In genomic region chr16:30351586-30352419, GRCh38 we compare ENCODE assay signal across 11 cellular contexts. TPM values are rescaled to one million over a fixed set of nuclear protein-coding genes. Genes with fewer than 3 reads are reported as not detected.
DNase-seq lines count a peak whose midpoint lies in the region; ATAC-seq and TF ChIP-seq lines count a peak whose summit lies in the region.
"Had no signal": no experiment of that assay in that cellular context is flagged by ENCODE, and none has a peak within 500 bp of the region (broad histone marks: within the 10 kb centered on the region; RNA-seq: fewer than 3 reads in every experiment).

No MANE protein-coding gene starts in this region.

- H3K4me3 ChIP-seq in BLaER1: no peak overlapping the region
- H3K4me3 ChIP-seq in fibroblast of lung (replicated peaks in 1 of 4; ENCODE audit: control extremely low read depth in 1 of 4, insufficient read depth in 1 of 4, low read depth in 3 of 4, low read length in 4 of 4): no peak overlapping the region
- no peak overlapping the region for H3K4me3 ChIP-seq in PC-9
- H3K4me3 ChIP-seq: GM12878 had no signal

- H3K9me3 ChIP-seq in BLaER1: no peaks in the 10 kb centered on the region
- no peaks in the 10 kb centered on the region for H3K9me3 ChIP-seq in fibroblast of lung (ENCODE audit: control insufficient read depth, insufficient read depth, low read depth, low read length)
- H3K9me3 ChIP-seq in PC-9 (ENCODE audit: insufficient read depth, low read depth): no peaks in the 10 kb centered on the region
- H3K9me3 ChIP-seq: neutrophil had no signal

- H3K9ac ChIP-seq in BLaER1 (peak overlapping the region; percentile 15; the same call in 1 of the 2 replicates), fibroblast of lung (ENCODE audit: insufficient read depth, low read length) (peak overlapping the region; percentile 8)

- intact Hi-C loops in PC-9 (cut with micrococcal nuclease; ENCODE audit: unreplicated experiment): no loop called here

- peak; percentile 62 for ATAC-seq in omental fat pad (ENCODE audit: low FRiP score)
- ATAC-seq: GM12878 had no signal

- H3K36me3 ChIP-seq in BLaER1: peaks cover 47% of the 10 kb centered on the region
- H3K36me3 ChIP-seq in fibroblast of lung (ENCODE audit: control insufficient read depth, insufficient read depth, low read length): peaks cover 23% of the 10 kb centered on the region
- H3K36me3 ChIP-seq in PC-9 (ENCODE audit: low read depth): peaks cover 13% of the 10 kb centered on the region; the same call in 1 of the 2 replicates

- POLR2A ChIA-PET in RWPE1 (lab: Yijun Ruan, JAX; ENCODE audit: low non-redundant PET) (no interaction called here), PC-9 (lab: Charles Lee; ENCODE audit: unreplicated experiment) (interaction anchor here (0.6 kb wide), 1 partner anchor 259 kb away, joined by 15 read pairs; no protein-coding TSS in a partner anchor)

- H3K27ac ChIP-seq in BLaER1 (no peak overlapping the region), RWPE1 (peak overlapping the region; percentile 95), fibroblast of lung (ENCODE audit: insufficient read depth, low read length) (peak overlapping the region; percentile 37), PC-9 (no peak overlapping the region)
- H3K27ac ChIP-seq: neutrophil, VCaP had no signal

- H3K27me3 ChIP-seq in BLaER1 (no peaks in the 10 kb centered on the region), fibroblast of lung (ENCODE audit: control insufficient read depth, insufficient read depth, low read length) (no peaks in the 10 kb centered on the region), PC-9 (ENCODE audit: insufficient read depth, low read depth) (no peaks in the 10 kb centered on the region)
- H3K27me3 ChIP-seq: neutrophil had no signal

- CTCF ChIA-PET in RWPE1 (lab: Yijun Ruan, JAX) (interaction anchor here (0.6 kb wide), 1 partner anchor 51 kb away, joined by 3 read pairs; no protein-coding TSS in a partner anchor), PC-9 (lab: Charles Lee) (no interaction called here)

- H4K20me1 ChIP-seq in BLaER1: peaks cover 27% of the 10 kb centered on the region
- no peaks in the 10 kb centered on the region for H4K20me1 ChIP-seq in fibroblast of lung (ENCODE audit: control insufficient read depth, extremely low read depth, insufficient read depth, low read length)
- H4K20me1 ChIP-seq in PC-9 (ENCODE audit: insufficient read depth): peaks cover 6% of the 10 kb centered on the region

- H3K4me1 ChIP-seq in BLaER1: peaks cover 72% of the 10 kb centered on the region
- peaks cover 30% of the 10 kb centered on the region for H3K4me1 ChIP-seq in fibroblast of lung (ENCODE audit: control insufficient read depth, extremely low read depth, insufficient read depth, low read length)
- H3K4me1 ChIP-seq in PC-9 (replicated peaks; ENCODE audit: insufficient read depth): peaks cover 15% of the 10 kb centered on the region

- no peak for DNase-seq in RWPE1 (ENCODE audit: low spot score)
- peak; percentile 92 to 96 for DNase-seq in fibroblast of lung (ENCODE audit: low read depth in 2 of 2)
- peak; percentile 62 for DNase-seq in omental fat pad (ENCODE audit: low spot score)
- DNase-seq in activated gamma-delta T cell (lab: John Stamatoyannopoulos, UW): no peak
- DNase-seq in PC-9: no peak
- DNase-seq in activated CD8-positive, alpha-beta memory T cell treated with anti-CD3 and anti-CD28 coated beads, Interleukin-2, amount 50 U/mL, for 48 hours: no peak
- no peak for DNase-seq in SIG-M5 (lab: John Stamatoyannopoulos, UW)

- no peak overlapping the region for H2AFZ ChIP-seq in fibroblast of lung (ENCODE audit: low read length)
- no peak overlapping the region for H2AFZ ChIP-seq in PC-9

- TF ChIP-seq CTCF in RWPE1 (conservative IDR thresholded peaks at IDR 0.05; ENCODE audit: low read depth) (no peak), fibroblast of lung (conservative IDR thresholded peaks at IDR 0.05 in 1 of 2, IDR thresholded peaks at IDR 0.05 in 1 of 2; ENCODE audit: low read depth in 1 of 2, low read length in 2 of 2) (no peak), omental fat pad (IDR thresholded peaks at IDR 0.05) (no peak), PC-9 (conservative IDR thresholded peaks at IDR 0.05) (no peak)

- peaks cover 43% of the 10 kb centered on the region for H3F3A ChIP-seq in PC-9 (ENCODE audit: insufficient read depth, low read depth)

- no TSS peak for BruUV-seq in PC-9 (replicated peaks; lab: Mats Ljungman, UMichigan)

- peaks cover 21% of the 10 kb centered on the region for H3K79me2 ChIP-seq in fibroblast of lung (ENCODE audit: control insufficient read depth, insufficient read depth, low read length)
- peaks cover 22% of the 10 kb centered on the region for H3K79me2 ChIP-seq in PC-9 (ENCODE audit: low read depth)

- H3K4me2 ChIP-seq in BLaER1: no peak overlapping the region
- H3K4me2 ChIP-seq in fibroblast of lung (ENCODE audit: extremely low read depth, insufficient read depth, low read length): peak overlapping the region; percentile 8
- H3K4me2 ChIP-seq in PC-9: no peak overlapping the region

- H3K9me2 ChIP-seq in PC-9 (ENCODE audit: insufficient read depth): no peaks in the 10 kb centered on the region

RNA-seq across cellular contexts. Expression of gene CD2BP2, which starts 3.3 kb away (rescaled TPM):
- total RNA-seq in fibroblast of lung: 35.2 and 36.0 TPM in 2 replicates
- polyA plus RNA-seq in fibroblast of lung: 45.5 and 47.3 TPM in 2 replicates
- 65.0 and 78.7 TPM in 2 replicates for polyA plus RNA-seq in fibroblast of lung (2012)
- polyA minus RNA-seq in fibroblast of lung (ENCODE audit: low replicate concordance): 19.9 and 31.5 TPM in 2 replicates
- total RNA-seq in omental fat pad: 10 to 100 TPM; 27.3 to 39.9 (median 35.4) TPM
- 84.6 TPM in 2 replicates for total RNA-seq in PC-9 (2021)

RNA-seq across cellular contexts. Expression of gene TBC1D10B, which starts 18.5 kb away (rescaled TPM):
- total RNA-seq in fibroblast of lung (22.1 and 29.6 TPM in 2 replicates), omental fat pad (10 to 100 TPM; 19.0 to 28.6 (median 26.7) TPM), PC-9 (2021) (85.0 and 90.8 TPM in 2 replicates)
- 14.8 and 22.1 TPM in 2 replicates for polyA plus RNA-seq in fibroblast of lung
- polyA plus RNA-seq in fibroblast of lung (2012): 27.7 and 39.0 TPM in 2 replicates
- polyA minus RNA-seq in fibroblast of lung (ENCODE audit: low replicate concordance): 65.2 and 104 TPM in 2 replicates

RNA-seq across cellular contexts. Expression of gene MYL11, which starts 22.8 kb away (rescaled TPM):
- total RNA-seq in fibroblast of lung (not detected in 2 replicates), omental fat pad (not detected), PC-9 (2021) (1.4 and 2.6 TPM in 2 replicates)
- polyA plus RNA-seq in fibroblast of lung: 0.11 and 0.45 TPM in 2 replicates
- polyA plus RNA-seq in fibroblast of lung (2012): 0.78 and 0.87 TPM in 2 replicates
- polyA minus RNA-seq in fibroblast of lung (ENCODE audit: low replicate concordance): 2.8 TPM in 1 of 2 replicates, not detected in the other
- total RNA-seq: GM12878 had no signal

RNA-seq across cellular contexts. Expression of gene SEPTIN1, which starts 30.6 kb away (rescaled TPM):
- total RNA-seq in fibroblast of lung: 0.17 and 0.26 TPM in 2 replicates
- 0.17 TPM in 1 of 2 replicates, not detected in the other for polyA plus RNA-seq in fibroblast of lung
- 0.78 and 2.0 TPM in 2 replicates for polyA plus RNA-seq in fibroblast of lung (2012)
- polyA minus RNA-seq in fibroblast of lung (ENCODE audit: low replicate concordance): 0.24 TPM in 1 of 2 replicates, not detected in the other
- total RNA-seq in omental fat pad: 1 to 10 TPM in 3 of 4 donors, under 1 TPM in 1; 0.93 to 2.6 (median 2.4) TPM
- total RNA-seq in PC-9 (2021): 6.7 and 7.6 TPM in 2 replicates

RNA-seq across cellular contexts. Expression of gene ZNF48, which starts 43.4 kb away (rescaled TPM):
- total RNA-seq in fibroblast of lung (7.3 and 7.7 TPM in 2 replicates), omental fat pad (1 to 10 TPM; 3.4 to 5.4 (median 4.9) TPM), PC-9 (2021) (20.1 and 25.9 TPM in 2 replicates)
- polyA plus RNA-seq in fibroblast of lung: 3.2 and 4.0 TPM in 2 replicates
- 3.6 and 4.4 TPM in 2 replicates for polyA plus RNA-seq in fibroblast of lung (2012)
- polyA minus RNA-seq in fibroblast of lung (ENCODE audit: low replicate concordance): 3.7 and 5.3 TPM in 2 replicates

Comparison
In these comparisons a context has a peak if more than half of its experiments do, and no peak if none do; other contexts are left out.
1. H3K27ac ChIP-seq: peak in RWPE1 (single experiment) and fibroblast of lung (single experiment); none in BLaER1 (single experiment) and PC-9 (single experiment).
2. DNase-seq: peak in fibroblast of lung (2 of 2) and omental fat pad (single experiment); none in RWPE1 (single experiment), activated gamma-delta T cell (single experiment), PC-9 (0 of 2), activated CD8-positive, alpha-beta memory T cell treated with anti-CD3 and anti-CD28 coated beads, Interleukin-2, amount 50 U/mL, for 48 hours (single experiment) and SIG-M5 (single experiment).